Comparison of ENCODE assay signal across 1 cellular context in genomic region chr2:160473508-160474318, GRCh38.
TF ChIP-seq lines count a peak whose summit lies in the region.

No MANE protein-coding gene starts in this region.

TF ChIP-seq in HepG2, 621 proteins besides CTCF, POLR2A, EP300 and RAD21:
- TF ChIP-seq ONECUT2 (CRISPR knock-in tag; IDR thresholded peaks at IDR 0.05) (no peak), RFX1 (IDR thresholded peaks at IDR 0.05) (peak; percentile 57; the same call in 1 of the 2 replicates), ZNF597 (CRISPR knock-in tag; IDR thresholded peaks at IDR 0.05) (no peak), GZF1 (CRISPR knock-in tag; IDR thresholded peaks at IDR 0.05) (no peak), STAG1 (CRISPR knock-in tag; IDR thresholded peaks at IDR 0.05) (no peak)
- TF ChIP-seq, protein P1, sequence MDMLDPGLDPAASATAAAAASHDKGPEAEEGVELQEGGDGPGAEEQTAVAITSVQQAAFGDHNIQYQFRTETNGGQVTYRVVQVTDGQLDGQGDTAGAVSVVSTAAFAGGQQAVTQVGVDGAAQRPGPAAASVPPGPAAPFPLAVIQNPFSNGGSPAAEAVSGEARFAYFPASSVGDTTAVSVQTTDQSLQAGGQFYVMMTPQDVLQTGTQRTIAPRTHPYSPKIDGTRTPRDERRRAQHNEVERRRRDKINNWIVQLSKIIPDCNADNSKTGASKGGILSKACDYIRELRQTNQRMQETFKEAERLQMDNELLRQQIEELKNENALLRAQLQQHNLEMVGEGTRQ (IDR thresholded peaks at IDR 0.05; ENCODE audit: low read depth, low read length) = no peak
- TF ChIP-seq, protein P1 (CRISPR knock-in tag; IDR thresholded peaks at IDR 0.05; ENCODE audit: borderline replicate concordance) = no peak
